ENCODE assay signal across 1 cellular context in the genomic region with DNA sequence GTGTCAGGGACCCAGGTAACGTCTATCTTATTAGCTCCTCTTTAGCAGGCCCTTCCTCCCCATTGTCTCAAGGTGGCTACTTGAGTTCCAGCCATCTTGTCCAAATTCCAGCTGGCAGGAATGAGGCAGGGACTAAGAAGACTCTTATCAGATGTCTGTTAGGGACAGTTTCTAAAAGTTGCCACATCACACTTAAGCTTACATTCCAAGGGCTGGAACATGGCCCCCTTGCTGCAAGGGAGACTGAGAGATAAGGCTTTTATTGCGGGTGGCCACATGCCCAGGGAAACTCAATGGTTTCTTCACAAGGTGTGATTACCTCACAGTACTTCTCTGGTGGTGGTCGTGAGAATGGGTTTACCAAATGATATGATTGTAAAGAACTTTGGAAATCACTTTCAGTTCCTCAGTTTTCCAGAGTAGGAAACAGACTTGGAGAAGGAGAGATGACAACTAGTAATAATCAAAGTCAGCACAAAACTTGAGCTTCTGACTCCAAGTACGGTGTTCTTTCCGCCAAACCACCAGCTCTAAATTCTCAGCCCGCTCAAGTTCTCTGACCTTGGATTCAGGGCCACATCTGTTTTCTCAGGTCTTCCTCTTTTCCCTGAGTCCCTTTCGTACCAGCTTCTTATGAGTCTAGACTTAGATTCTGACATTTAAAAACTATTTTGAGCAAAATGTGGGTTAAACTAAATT.
TF ChIP-seq lines count a peak whose summit lies in the region.

No MANE protein-coding gene starts in this region.

TF ChIP-seq in HEK293, 187 proteins besides CTCF, POLR2A, EP300 and RAD21 (continued from another document):
- peak; percentile 67 for TF ChIP-seq SETDB1 (IDR thresholded peaks at IDR 0.05; ENCODE audit: insufficient read length, low read length)
- TF ChIP-seq, protein P1, sequence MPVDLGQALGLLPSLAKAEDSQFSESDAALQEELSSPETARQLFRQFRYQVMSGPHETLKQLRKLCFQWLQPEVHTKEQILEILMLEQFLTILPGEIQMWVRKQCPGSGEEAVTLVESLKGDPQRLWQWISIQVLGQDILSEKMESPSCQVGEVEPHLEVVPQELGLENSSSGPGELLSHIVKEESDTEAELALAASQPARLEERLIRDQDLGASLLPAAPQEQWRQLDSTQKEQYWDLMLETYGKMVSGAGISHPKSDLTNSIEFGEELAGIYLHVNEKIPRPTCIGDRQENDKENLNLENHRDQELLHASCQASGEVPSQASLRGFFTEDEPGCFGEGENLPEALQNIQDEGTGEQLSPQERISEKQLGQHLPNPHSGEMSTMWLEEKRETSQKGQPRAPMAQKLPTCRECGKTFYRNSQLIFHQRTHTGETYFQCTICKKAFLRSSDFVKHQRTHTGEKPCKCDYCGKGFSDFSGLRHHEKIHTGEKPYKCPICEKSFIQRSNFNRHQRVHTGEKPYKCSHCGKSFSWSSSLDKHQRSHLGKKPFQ (tag by site-specific recombination; IDR thresholded peaks at IDR 0.05), result peak; percentile 69; the same call in 1 of the 2 replicates
TF ChIP-seq in HEK293: peak in this region for 10.
